Comparison of ENCODE assay signal across 21 cellular contexts in the genomic region with DNA sequence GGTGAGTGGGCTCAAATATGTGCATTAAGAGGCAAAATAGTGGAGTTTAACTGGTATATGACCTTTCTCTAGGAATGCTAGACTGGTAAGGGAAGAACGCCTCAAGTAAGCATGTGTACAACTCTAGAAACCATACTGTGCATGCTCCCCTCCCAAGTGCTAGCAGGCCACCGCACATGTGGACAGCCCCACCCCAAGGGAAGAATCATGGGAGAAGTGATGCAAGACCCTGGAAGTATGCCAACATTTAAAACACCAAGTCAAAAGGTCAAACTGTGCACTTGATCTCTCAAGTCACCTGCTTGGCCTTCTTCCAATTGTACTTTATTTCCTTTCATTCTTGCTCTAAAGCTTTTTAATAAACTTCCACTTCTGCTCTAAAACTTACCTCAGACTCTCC.
"Had no signal": no experiment of that assay in that cellular context is flagged by ENCODE, and none has a peak within 500 bp of the region (broad histone marks: within the 10 kb centered on the region; RNA-seq: fewer than 3 reads in every experiment).

No MANE protein-coding gene starts in this region.

- H3K27me3 ChIP-seq: adrenal gland, breast epithelium, gastroesophageal sphincter, heart left ventricle, right atrium auricular region, stomach, testis, upper lobe of right lung had no signal

- H3K9me3 Mint-ChIP-seq: activated B cell treated with CpG ODN at 0.5 μM for 24 hours; activated CD4-positive, alpha-beta memory T cell treated with anti-CD3 and anti-CD28 coated beads for 36 hours; activated naive CD4-positive, alpha-beta T cell treated with anti-CD3 and anti-CD28 coated beads, Interleukin-2, amount 50 U/mL, for 72 hours; activated T-helper 1 cell treated with anti-CD3 and anti-CD28 coated beads, Interleukin-12 subunit alpha, Interleukin-12 subunit beta, Interleukin-2, Interleukin-4 antibody, amounts not matched to agents 30 ng/mL and 10 ng/mL and 1 ng/mL, durations not matched to agents 14 hours and 24 hours and 36 hours; nephron progenitor cell; T-helper 2 cell treated with Interferon-gamma antibody and Interleukin-4, amounts not matched to agents 5 μg/mL and 100 μg/mL, for 36 hours had no signal

- FAIRE-seq: astrocyte had no signal

- H3K4me3 ChIP-seq: adrenal gland, breast epithelium, coronary artery, gastroesophageal sphincter, heart left ventricle, left ventricle myocardium inferior, right atrium auricular region, stomach, testis, upper lobe of right lung had no signal

- H3K36me3 ChIP-seq: adrenal gland, breast epithelium, gastroesophageal sphincter, heart left ventricle, left ventricle myocardium inferior, right atrium auricular region, stomach, upper lobe of right lung had no signal

- H3K27ac ChIP-seq: adrenal gland, breast epithelium, coronary artery, gastroesophageal sphincter, heart left ventricle, left ventricle myocardium inferior, right atrium auricular region, stomach, testis, upper lobe of right lung had no signal

- H3K4me3 Mint-ChIP-seq: activated B cell treated with CpG ODN at 0.5 μM for 24 hours; activated CD4-positive, alpha-beta memory T cell treated with anti-CD3 and anti-CD28 coated beads for 36 hours; activated T-helper 1 cell treated with anti-CD3 and anti-CD28 coated beads, Interleukin-12 subunit alpha, Interleukin-12 subunit beta, Interleukin-2, Interleukin-4 antibody, amounts not matched to agents 30 ng/mL and 10 ng/mL and 1 ng/mL, durations not matched to agents 14 hours and 24 hours and 36 hours; nephron progenitor cell; T-helper 2 cell treated with Interferon-gamma antibody and Interleukin-4, amounts not matched to agents 5 μg/mL and 100 μg/mL, for 36 hours had no signal

- H3K9me3 ChIP-seq: adrenal gland, breast epithelium, gastroesophageal sphincter, heart left ventricle, left ventricle myocardium inferior, right atrium auricular region, stomach, testis, upper lobe of right lung had no signal

- H3K36me3 Mint-ChIP-seq: activated CD4-positive, alpha-beta memory T cell treated with anti-CD3 and anti-CD28 coated beads for 36 hours; activated naive CD4-positive, alpha-beta T cell treated with anti-CD3 and anti-CD28 coated beads, Interleukin-2, amount 50 U/mL, for 72 hours had no signal

- H3K4me1 Mint-ChIP-seq: activated B cell treated with CpG ODN at 0.5 μM for 24 hours, nephron progenitor cell had no signal

- H3K4me1 ChIP-seq: adrenal gland, breast epithelium, gastroesophageal sphincter, heart left ventricle, left ventricle myocardium inferior, right atrium auricular region, stomach, testis, upper lobe of right lung had no signal

- DNase-seq: activated B cell treated with CpG ODN at 0.5 μM for 24 hours; activated CD4-positive, alpha-beta memory T cell treated with anti-CD3 and anti-CD28 coated beads for 36 hours; activated CD4-positive, alpha-beta T cell treated with anti-CD3 and anti-CD28 coated beads for 4 hours; activated gamma-delta T cell treated with Interleukin-2 at 50 U/mL for 16 hours; activated T-cell treated with anti-CD3 and anti-CD28 coated beads for 4 hours; adrenal gland; heart left ventricle; left ventricle myocardium inferior; nephron progenitor cell; nucleus accumbens; stomach; testis; upper lobe of right lung had no signal

- H3K27ac Mint-ChIP-seq: activated B cell treated with CpG ODN at 0.5 μM for 24 hours; activated CD4-positive, alpha-beta memory T cell treated with anti-CD3 and anti-CD28 coated beads for 36 hours; activated naive CD4-positive, alpha-beta T cell treated with anti-CD3 and anti-CD28 coated beads, Interleukin-2, amount 50 U/mL, for 72 hours; activated T-helper 1 cell treated with anti-CD3 and anti-CD28 coated beads, Interleukin-12 subunit alpha, Interleukin-12 subunit beta, Interleukin-2, Interleukin-4 antibody, amounts not matched to agents 30 ng/mL and 10 ng/mL and 1 ng/mL, durations not matched to agents 14 hours and 24 hours and 36 hours; nephron progenitor cell; T-helper 2 cell treated with Interferon-gamma antibody and Interleukin-4, amounts not matched to agents 5 μg/mL and 100 μg/mL, for 36 hours had no signal

- ATAC-seq: activated naive CD4-positive, alpha-beta T cell treated with anti-CD3 and anti-CD28 coated beads, Interleukin-2, amount 50 U/mL, for 72 hours; gastroesophageal sphincter; heart left ventricle; upper lobe of right lung had no signal
